8 cellular contexts compared by ENCODE assay signal in the genomic region with DNA sequence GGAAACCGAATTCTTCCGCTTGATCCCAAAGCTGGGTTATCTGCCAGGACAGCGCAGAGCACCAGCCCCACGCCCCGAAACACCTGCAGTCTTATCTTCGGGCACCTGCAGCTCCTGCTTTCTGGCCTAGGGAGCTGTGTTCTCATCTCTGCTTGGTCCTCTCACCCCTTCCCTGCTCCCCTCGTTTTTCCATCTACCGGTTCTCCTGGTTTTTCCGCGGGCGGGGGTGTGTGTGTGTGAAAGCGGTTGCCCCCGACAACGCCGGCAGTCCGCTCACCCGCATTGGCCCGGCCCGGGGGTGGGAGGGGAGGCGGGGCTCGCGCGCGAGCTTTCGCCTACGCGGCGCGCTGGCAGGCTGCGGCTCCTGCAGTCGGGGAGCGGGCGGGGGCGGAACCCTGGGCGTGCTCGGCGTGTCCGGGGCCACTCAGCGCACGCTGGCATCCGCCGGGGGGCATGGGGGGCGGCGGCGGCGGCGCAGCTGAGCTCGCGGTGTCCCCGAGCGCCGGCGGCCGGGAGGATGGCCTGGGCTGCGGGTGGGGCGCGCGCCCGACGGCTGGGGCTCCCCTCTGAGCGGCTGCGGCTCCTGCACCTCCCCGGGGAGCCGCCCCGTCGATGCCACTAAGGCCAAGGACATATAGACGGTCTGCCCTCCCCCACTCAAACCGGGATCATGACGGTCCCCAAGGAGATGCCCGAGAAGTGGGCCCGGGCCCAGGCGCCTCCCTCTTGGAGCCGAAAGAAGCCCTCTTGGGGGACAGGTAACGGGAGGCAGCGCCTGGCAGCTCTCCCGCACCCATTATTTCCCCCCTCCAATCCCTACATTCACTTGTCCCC.
DNase-seq lines count a peak whose midpoint lies in the region; ATAC-seq lines count a peak whose summit lies in the region.

No MANE protein-coding gene starts in this region.

- peak; percentile 56 for ATAC-seq in GM19463 (IDR thresholded peaks at IDR 0.05; ENCODE audit: unreplicated experiment)

- peak; percentile 89 for DNase-seq in AG08396 (ENCODE audit: low spot score)
- DNase-seq in NCI-H2227 (lab: John Stamatoyannopoulos, UW; ENCODE audit: unreplicated experiment): peak; percentile 90
- DNase-seq in activated CD8-positive, alpha-beta memory T cell treated with anti-CD3 and anti-CD28 coated beads for 1 hour (ENCODE audit: extremely low read depth in 1 of 2, low read depth in 1 of 2): peak; percentile 61 to 86
- DNase-seq in ecto neural progenitor cell (ENCODE audit: low spot score): peak; percentile 86
- peak; percentile 71 for DNase-seq in medulla oblongata (ENCODE audit: extremely low spot score)
- DNase-seq in stimulated activated CD4-positive, alpha-beta T cell treated with anti-CD3 and anti-CD28 coated beads, TNF-alpha, amount 100 ng/mL, for 1 hour (ENCODE audit: low read depth in 3 of 3, low spot score in 1 of 3): peak; percentile 68 to 83 (median 73)
- no peak for DNase-seq in HuH-7.5 (ENCODE audit: low spot score)
